18 cellular contexts compared by ENCODE assay signal in genomic region chr12:110940933-110941332, GRCh38. TPM values are rescaled to one million over a fixed set of nuclear protein-coding genes. Genes with fewer than 3 reads are reported as not detected.
DNase-seq lines count a peak whose midpoint lies in the region; ATAC-seq and TF ChIP-seq lines count a peak whose summit lies in the region.
"Had no signal": no experiment of that assay in that cellular context is flagged by ENCODE, and none has a peak within 500 bp of the region (broad histone marks: within the 10 kb centered on the region; RNA-seq: fewer than 3 reads in every experiment).

No MANE protein-coding gene starts in this region.

- TF ChIP-seq CTCF in endodermal cell (conservative IDR thresholded peaks at IDR 0.05), result no peak
- no peak for TF ChIP-seq CTCF in spleen (IDR thresholded peaks at IDR 0.05 in 8 of 11, conservative IDR thresholded peaks at IDR 0.05 in 3 of 11)
- TF ChIP-seq CTCF in breast epithelium (IDR thresholded peaks at IDR 0.05), result no peak

- H3K27ac ChIP-seq in endodermal cell (ENCODE audit: low read depth, low read length) (no peak overlapping the region), spleen (no peak overlapping the region), breast epithelium (no peak overlapping the region)
- H3K27ac ChIP-seq: BLaER1 treated with 17β-estradiol and CSF1 and Interleukin-3, amounts not matched to agents 10 nM and 100 nM; HL-60 had no signal

- no peaks in the 10 kb centered on the region for H3K27me3 Mint-ChIP-seq in endodermal cell (ENCODE audit: insufficient read depth)

- H3K27ac Mint-ChIP-seq in endodermal cell, result no peak overlapping the region

- peaks cover 13% of the 10 kb centered on the region for H3K9me3 Mint-ChIP-seq in endodermal cell

- H3K9me3 ChIP-seq in endodermal cell (ENCODE audit: control insufficient read depth, low read length), result peaks cover 13% of the 10 kb centered on the region
- peaks cover 0 to 12% (median 10%) of the 10 kb centered on the region in 8 donors for H3K9me3 ChIP-seq in spleen
- peaks cover 0 to 14% of the 10 kb centered on the region in 2 donors for H3K9me3 ChIP-seq in breast epithelium

- H3K4me3 ChIP-seq in endodermal cell (ENCODE audit: low read length) (no peak overlapping the region), spleen (no peak overlapping the region), breast epithelium (no peak overlapping the region)
- H3K4me3 ChIP-seq: BLaER1 treated with 17β-estradiol and CSF1 and Interleukin-3, amounts not matched to agents 10 nM and 100 nM had no signal

- H3K36me3 ChIP-seq in endodermal cell (ENCODE audit: control insufficient read depth, insufficient read depth, low read length), result no peaks in the 10 kb centered on the region
- H3K36me3 ChIP-seq in spleen, result no peaks in the 10 kb centered on the region
- no peaks in the 10 kb centered on the region for H3K36me3 ChIP-seq in breast epithelium
- H3K36me3 ChIP-seq: BLaER1 treated with 17β-estradiol and CSF1 and Interleukin-3, amounts not matched to agents 10 nM and 100 nM had no signal

- DNase-seq in cardiac septum (ENCODE audit: low spot score) (peak; percentile 50), left cardiac atrium (no peak), NCI-H524 (lab: John Stamatoyannopoulos, UW) (peak; percentile 13 to 61), endodermal cell (peak; percentile 66), spleen (peak; percentile 34), breast epithelium (ENCODE audit: low spot score in 2 of 2) (no peak), occipital lobe (lab: John Stamatoyannopoulos, UW) (no peak), dedifferentiated amniotic fluid mesenchymal stem cell (ENCODE audit: extremely low spot score) (no peak)
- DNase-seq: ACHN; Calu3; CD4-positive, CD25-positive, alpha-beta regulatory T cell; DMS153; DMS79 treated with DMSO at 0.1 percent for 48 hours; EL; GOT3 had no signal

- no peak overlapping the region for H3K9ac ChIP-seq in endodermal cell (ENCODE audit: extremely low read depth, low read length, poor library complexity, severe bottlenecking)
- H3K9ac ChIP-seq: BLaER1 treated with 17β-estradiol and CSF1 and Interleukin-3, amounts not matched to agents 10 nM and 100 nM had no signal

- 80 to 94% methylated on average over 1 to 7 of the region's 7 CpGs for WGBS in endodermal cell (ENCODE audit: insufficient coverage in 1 of 2, insufficient read length in 1 of 2), 2 experiments
- 74 to 88% (median 79%) methylated on average over 7 of the region's 7 CpGs for WGBS in spleen, 5 donors

- H3K27me3 ChIP-seq in endodermal cell (ENCODE audit: control insufficient read depth, insufficient read depth, low read length, poor library complexity, severe bottlenecking) (no peaks in the 10 kb centered on the region), spleen (replicated peaks in 1 of 7) (peaks cover 0 to 31% (median 9%) of the 10 kb centered on the region in 7 donors), breast epithelium (peaks cover 0 to 6% of the 10 kb centered on the region in 2 donors)
- H3K27me3 ChIP-seq: BLaER1 treated with 17β-estradiol and CSF1 and Interleukin-3, amounts not matched to agents 10 nM and 100 nM had no signal

- peaks cover 4% of the 10 kb centered on the region for H3K36me3 Mint-ChIP-seq in endodermal cell (ENCODE audit: low read depth)

- no peak overlapping the region for H3K4me3 Mint-ChIP-seq in endodermal cell
- H3K4me3 Mint-ChIP-seq: CD4-positive, CD25-positive, alpha-beta regulatory T cell had no signal

- ATAC-seq in left cardiac atrium, result no peak
- ATAC-seq: HCT116 had no signal

- intact Hi-C loops in cardiac septum (cut with DNase I) (no loop called here), left cardiac atrium (cut with DNase I) (no loop called here), spleen (cut with DNase I; ENCODE audit: low total_unique reads) (no loop called here), breast epithelium (cut with DNase I; ENCODE audit: low total_unique reads) (no loop called here)

- peaks cover 7% of the 10 kb centered on the region for H3K4me1 ChIP-seq in endodermal cell (ENCODE audit: control insufficient read depth, insufficient read depth, low read length)
- peaks cover 0 to 9% (median 8%) of the 10 kb centered on the region in 6 donors for H3K4me1 ChIP-seq in spleen
- H3K4me1 ChIP-seq in breast epithelium, result no peaks in the 10 kb centered on the region

- TF ChIP-seq POLR2A in spleen (IDR thresholded peaks at IDR 0.05) (no peak), breast epithelium (IDR thresholded peaks at IDR 0.05) (no peak)

- peaks cover 20% of the 10 kb centered on the region for H3K4me1 Mint-ChIP-seq in endodermal cell

RNA-seq across cellular contexts. Expression of gene MYL2, which starts 20.6 kb away (rescaled TPM):
- total RNA-seq in cardiac septum, result 24,495 TPM
- 10 to 100 TPM; 31.0 to 92.7 TPM for total RNA-seq in left cardiac atrium
- total RNA-seq in endodermal cell, result under 1 TPM in 1 of 2 donors, not detected in 1; 0.89 TPM
- not detected for polyA plus RNA-seq in endodermal cell (2013, experiment 1 of 2)
- not detected for polyA plus RNA-seq in endodermal cell (2013, experiment 2 of 2)
- not detected for total RNA-seq in spleen
- 1 to 10 TPM; 1.2 to 8.5 (median 1.3) TPM for polyA plus RNA-seq in spleen
- total RNA-seq in breast epithelium, result not detected
- total RNA-seq in occipital lobe, result not detected
- total RNA-seq: Calu3; CD4-positive, CD25-positive, alpha-beta regulatory T cell had no signal
- polyA plus RNA-seq: CD4-positive, CD25-positive, alpha-beta regulatory T cell had no signal

Comparison
In these comparisons a context has a peak if more than half of its experiments do, and no peak if none do; other contexts are left out.
1. DNase-seq: peak in cardiac septum (single experiment), NCI-H524 (2 of 2), endodermal cell (single experiment) and spleen (single experiment); none in left cardiac atrium (single experiment), breast epithelium (0 of 2), occipital lobe (single experiment) and dedifferentiated amniotic fluid mesenchymal stem cell (single experiment).
2. RNA of gene MYL2, which starts 20.6 kb away (total RNA-seq): 24,495 TPM in cardiac septum (single experiment); 31.0 to 92.7 TPM in left cardiac atrium, 0.89 TPM in endodermal cell, not detected in spleen, not detected in breast epithelium and not detected in occipital lobe (single experiment); every median in the first group is over 100 times any median in the second.